Comparison of ENCODE assay signal across 23 cellular contexts in genomic region chr5:6236170-6236793, GRCh38.
"Had no signal": no experiment of that assay in that cellular context is flagged by ENCODE, and none has a peak within 500 bp of the region (broad histone marks: within the 10 kb centered on the region; RNA-seq: fewer than 3 reads in every experiment).

No MANE protein-coding gene starts in this region.

- H3K36me3 ChIP-seq: gastrocnemius medialis, neutrophil, ovary, prostate gland had no signal

- H3K27ac Mint-ChIP-seq: activated naive CD4-positive, alpha-beta T cell treated with anti-CD3 and anti-CD28 coated beads for 36 hours; activated naive CD8-positive, alpha-beta T cell treated with anti-CD3 and anti-CD28 coated beads, Interleukin-2, amount 10 ng/mL, durations not matched to agents 7 days and 5 days; endodermal cell; nephron; stimulated activated naive B cell treated with anti-CD40 and anti-IgM and Interleukin-4, amounts not matched to agents 10 μg/mL and 1 μg/mL and 100 μg/mL, for 72 hours; WTC11 had no signal

- DNase-seq: activated CD4-positive, alpha-beta T cell treated with anti-CD3 and anti-CD28 coated beads, Interleukin-2, amount 50 U/mL, for 48 hours; activated effector memory CD4-positive, alpha-beta T cell treated with Interleukin-2 at 50 U/mL for 16 hours; activated naive CD4-positive, alpha-beta T cell treated with anti-CD3 and anti-CD28 coated beads for 36 hours; activated naive CD8-positive, alpha-beta T cell treated with anti-CD3 and anti-CD28 coated beads, Interleukin-2, amount 10 ng/mL, durations not matched to agents 7 days and 5 days; activated T-cell treated with anti-CD3 and anti-CD28 coated beads, Interleukin-2, amount 50 U/mL, for 48 hours; amniotic stem cell; cerebellar nuclear complex; endodermal cell; gastrocnemius medialis; hypothalamus; ovary; stimulated activated CD4-positive, alpha-beta T cell treated with anti-CD3 and anti-CD28 coated beads, Interleukin-2, amount 100 ng/mL, for 48 hours; stimulated activated CD8-positive, alpha-beta memory T cell treated with anti-CD3 and anti-CD28 coated beads, Interleukin-4, amount 100 ng/mL, for 48 hours; stimulated activated naive B cell treated with anti-CD40 and anti-IgM and Interleukin-4, amounts not matched to agents 10 μg/mL and 1 μg/mL and 100 μg/mL, for 72 hours; T-helper 1 cell; T-helper 9 cell; testis; trophoblast cell had no signal

- H3K4me3 ChIP-seq: coronary artery, gastrocnemius medialis, ovary, prostate gland, testis had no signal

- H3K4me1 ChIP-seq: gastrocnemius medialis, prostate gland, testis had no signal

- H3K27me3 ChIP-seq: gastrocnemius medialis, neutrophil, ovary, testis had no signal

- H3K4me3 Mint-ChIP-seq: activated naive CD4-positive, alpha-beta T cell treated with anti-CD3 and anti-CD28 coated beads for 36 hours; activated naive CD8-positive, alpha-beta T cell treated with anti-CD3 and anti-CD28 coated beads, Interleukin-2, amount 10 ng/mL, durations not matched to agents 7 days and 5 days; endodermal cell; nephron; stimulated activated naive B cell treated with anti-CD40 and anti-IgM and Interleukin-4, amounts not matched to agents 10 μg/mL and 1 μg/mL and 100 μg/mL, for 72 hours; WTC11 had no signal

- ATAC-seq: gastrocnemius medialis, WTC11 had no signal

- H3K9me3 Mint-ChIP-seq: activated naive CD8-positive, alpha-beta T cell treated with anti-CD3 and anti-CD28 coated beads, Interleukin-2, amount 10 ng/mL, durations not matched to agents 7 days and 5 days had no signal

- H3K4me1 Mint-ChIP-seq: activated naive CD8-positive, alpha-beta T cell treated with anti-CD3 and anti-CD28 coated beads, Interleukin-2, amount 10 ng/mL, durations not matched to agents 7 days and 5 days; nephron had no signal

- H3K27ac ChIP-seq: coronary artery, gastrocnemius medialis, neutrophil, ovary, prostate gland, testis had no signal

- H3K36me3 Mint-ChIP-seq: activated naive CD8-positive, alpha-beta T cell treated with anti-CD3 and anti-CD28 coated beads, Interleukin-2, amount 10 ng/mL, durations not matched to agents 7 days and 5 days; WTC11 had no signal

- H3K9me3 ChIP-seq: neutrophil, ovary, prostate gland, testis had no signal
